In the genomic region with DNA sequence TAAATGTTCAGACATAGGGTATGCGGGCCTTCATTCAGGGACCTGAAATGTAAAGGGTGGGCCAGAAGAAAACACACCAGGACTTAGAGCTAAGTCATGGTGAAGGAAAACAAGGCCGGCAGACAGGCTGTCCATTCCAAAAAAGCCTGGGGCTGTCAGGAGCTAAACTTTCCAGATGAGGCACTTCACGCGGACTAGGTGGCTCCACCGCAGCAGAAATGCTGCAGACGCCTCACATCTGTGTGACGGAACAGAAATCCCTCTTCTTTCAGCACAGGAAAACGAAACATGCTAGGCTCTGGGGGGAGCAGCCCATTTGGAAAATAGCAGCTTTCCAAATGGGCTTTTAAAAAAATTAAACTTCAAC, we compare ENCODE assay signal across 17 cellular contexts.
A peak's percentile ranks its signal among the peaks of the same experiment; 100 is the strongest.
DNase-seq lines count a peak whose midpoint lies in the region; ATAC-seq and TF ChIP-seq lines count a peak whose summit lies in the region.
"Had no signal": no experiment of that assay in that cellular context is flagged by ENCODE, and none has a peak within 500 bp of the region (broad histone marks: within the 10 kb centered on the region; RNA-seq: fewer than 3 reads in every experiment).

No MANE protein-coding gene starts in this region.

- intact Hi-C loops in posterior vena cava (cut with DNase I), result no loop called here
- intact Hi-C loops in left lung (cut with DNase I), result no loop called here

- no peak for ATAC-seq in left lung
- no peak for ATAC-seq in HG02938 (IDR thresholded peaks at IDR 0.05; ENCODE audit: unreplicated experiment)
- ATAC-seq in HG03196 (IDR thresholded peaks at IDR 0.05; ENCODE audit: unreplicated experiment), result no peak
- ATAC-seq: effector memory CD8-positive, alpha-beta T cell had no signal

- H3K4me3 ChIP-seq in HUES6 (ENCODE audit: low read depth, low read length), result no peak overlapping the region
- H3K4me3 ChIP-seq in left lung, result no peak overlapping the region
- H3K4me3 ChIP-seq: breast epithelium, SJSA1, thyroid gland had no signal

- H3K27me3 ChIP-seq in HUES6 (ENCODE audit: control insufficient read depth, insufficient read depth, low read length), result no peaks in the 10 kb centered on the region
- no peaks in the 10 kb centered on the region for H3K27me3 ChIP-seq in left lung
- H3K27me3 ChIP-seq: breast epithelium, SJSA1, thyroid gland had no signal

- H3K9ac ChIP-seq in HUES6 (ENCODE audit: low read length), result no peak overlapping the region
- H3K9ac ChIP-seq: KMS-11 had no signal

- H3K9me3 ChIP-seq in HUES6 (ENCODE audit: control insufficient read depth, insufficient read depth, low read depth, low read length), result no peaks in the 10 kb centered on the region
- no peaks in the 10 kb centered on the region for H3K9me3 ChIP-seq in left lung
- H3K9me3 ChIP-seq: breast epithelium, SJSA1, thyroid gland had no signal

- 0 out of 2 replicates have a peak overlapping the region, but pooled peaks have one; percentile 38 for H3K27ac ChIP-seq in HUES6 (ENCODE audit: low read depth, low read length)
- H3K27ac ChIP-seq in left lung, result peak overlapping the region in 1 of 2 donors; percentile 13
- H3K27ac ChIP-seq: breast epithelium, KMS-11, SJSA1, thyroid gland had no signal

- DNase-seq in ELF-1 (ENCODE audit: low read depth, low spot score) (peak; percentile 81), fibroblast of gingiva (ENCODE audit: low read depth) (peak; percentile 5), posterior vena cava (ENCODE audit: low spot score) (peak; percentile 58), left lung (no peak)
- DNase-seq in activated CD4-positive, alpha-beta T cell treated with anti-CD3 and anti-CD28 coated beads, Interleukin-2, amount 50 U/mL, for 48 hours, result no peak
- DNase-seq: activated T-cell treated with anti-CD3 and anti-CD28 coated beads, Interleukin-2, amount 50 U/mL, for 24 hours; effector memory CD8-positive, alpha-beta T cell; NCI-H1417 treated with DMSO at 0.1 percent for 48 hours; NCI-H345; stimulated activated CD4-positive, alpha-beta T cell treated with anti-CD3 and anti-CD28 coated beads, Interleukin-4, amount 100 ng/mL, for 24 hours; thyroid gland had no signal

- H3K36me3 ChIP-seq in HUES6 (ENCODE audit: control insufficient read depth, insufficient read depth, low read length) (no peaks in the 10 kb centered on the region), left lung (no peaks in the 10 kb centered on the region)
- H3K36me3 ChIP-seq: breast epithelium, thyroid gland had no signal

- no peak for TF ChIP-seq CTCF in left lung (IDR thresholded peaks at IDR 0.05)

- H3K4me1 ChIP-seq in HUES6 (ENCODE audit: control insufficient read depth, insufficient read depth, low read length), result peaks cover 17% of the 10 kb centered on the region
- H3K4me1 ChIP-seq in left lung, result no peaks in the 10 kb centered on the region
- H3K4me1 ChIP-seq: breast epithelium, SJSA1, thyroid gland had no signal

Comparison
In these comparisons a context has a peak if more than half of its experiments do, and no peak if none do; other contexts are left out.
1. DNase-seq: peak in ELF-1 (single experiment), fibroblast of gingiva (single experiment) and posterior vena cava (single experiment); none in left lung (0 of 2) and activated CD4-positive, alpha-beta T cell treated with anti-CD3 and anti-CD28 coated beads, Interleukin-2, amount 50 U/mL, for 48 hours (0 of 2).